8 cellular contexts compared by ENCODE assay signal in the genomic region with DNA sequence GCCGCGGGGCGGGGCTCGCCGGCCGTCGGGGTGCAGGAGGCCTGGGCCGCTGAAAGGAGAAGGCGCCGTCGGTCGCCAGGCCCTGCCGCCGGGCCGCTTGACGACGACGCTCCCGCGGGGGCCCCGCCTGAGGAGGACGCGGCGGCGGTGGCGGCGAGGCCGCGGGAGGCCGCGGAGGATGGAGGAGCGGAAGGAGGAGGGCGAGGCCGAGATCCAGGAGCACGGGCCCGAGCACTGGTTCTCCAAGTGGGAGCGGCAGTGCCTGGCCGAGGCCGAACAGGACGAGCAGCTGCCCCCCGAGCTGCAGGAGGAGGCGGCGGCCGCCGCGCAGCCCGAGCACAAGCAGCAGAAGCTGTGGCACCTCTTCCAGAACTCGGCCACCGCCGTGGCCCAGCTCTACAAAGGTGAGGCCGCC. TPM values are rescaled to one million over a fixed set of nuclear protein-coding genes. Genes with fewer than 3 reads are reported as not detected.
DNase-seq lines count a peak whose midpoint lies in the region; ATAC-seq and TF ChIP-seq lines count a peak whose summit lies in the region.

No MANE protein-coding gene starts in this region.

- TF ChIP-seq EP300 in suprapubic skin (IDR thresholded peaks at IDR 0.05): no peak

- H3K9me3 ChIP-seq in WERI-Rb-1 (ENCODE audit: severe bottlenecking): no peaks in the 10 kb centered on the region
- no peaks in the 10 kb centered on the region for H3K9me3 ChIP-seq in mononuclear cell (ENCODE audit: low read depth, low read length)
- H3K9me3 ChIP-seq in suprapubic skin: no peaks in the 10 kb centered on the region

- ATAC-seq in GM19035 (IDR thresholded peaks at IDR 0.05; ENCODE audit: unreplicated experiment) (peak; percentile 27), HG03342 (IDR thresholded peaks at IDR 0.05; ENCODE audit: unreplicated experiment) (peak; percentile 9)

- H3K4me3 ChIP-seq in WERI-Rb-1 (ENCODE audit: low read depth, low read length) (peak overlapping the region; percentile 54), dorsolateral prefrontal cortex (peak overlapping the region; percentile 65 to 98 (median 89)), mononuclear cell (ENCODE audit: low read length) (peak overlapping the region; percentile 87), suprapubic skin (peak overlapping the region; percentile 75)

- intact Hi-C loops in dorsolateral prefrontal cortex (cut with DNase I): loop anchor here (2.0 to 5.0 kb wide), 6 partner anchors 35 to 295 kb away; partner anchors contain the start of genes USP7 (in 2 of the 2), CARHSP1 (in 1 of the 2), PMM2 (in 1 of the 2) and TMEM186 (in 1 of the 2)

- peaks cover 45% of the 10 kb centered on the region for H3K36me3 ChIP-seq in WERI-Rb-1
- H3K36me3 ChIP-seq in suprapubic skin: no peaks in the 10 kb centered on the region

- H3K27me3 ChIP-seq in WERI-Rb-1 (ENCODE audit: insufficient read depth, low read depth, severe bottlenecking) (no peaks in the 10 kb centered on the region), dorsolateral prefrontal cortex (no peaks in the 10 kb centered on the region), mononuclear cell (ENCODE audit: insufficient read depth, low read length) (no peaks in the 10 kb centered on the region), suprapubic skin (no peaks in the 10 kb centered on the region)

- peaks cover 48% of the 10 kb centered on the region for H3K4me1 ChIP-seq in mononuclear cell (ENCODE audit: insufficient read depth, low read length)
- peaks cover 50% of the 10 kb centered on the region for H3K4me1 ChIP-seq in suprapubic skin

- DNase-seq in AG20443 (ENCODE audit: low spot score) (peak; percentile 44), WERI-Rb-1 (peak; percentile 27), dorsolateral prefrontal cortex (peak in 8 of 10 donors; percentile 14 to 59 (median 42)), suprapubic skin (ENCODE audit: low spot score in 2 of 2) (peak in 1 of 2 donors; percentile 76), SHP77 (lab: John Stamatoyannopoulos, UW) (no peak)

- whole genome bisulfite sequencing in suprapubic skin: 0% methylated on average over 4 of the region's 51 CpGs

- no peak for TF ChIP-seq POLR2A in suprapubic skin (IDR thresholded peaks at IDR 0.05)

- TF ChIP-seq CTCF in WERI-Rb-1 (IDR thresholded peaks at IDR 0.05; ENCODE audit: low read depth, low read length): no peak
- TF ChIP-seq CTCF in dorsolateral prefrontal cortex (IDR thresholded peaks at IDR 0.05 in 54 of 56, conservative IDR thresholded peaks at IDR 0.05 in 2 of 56; ENCODE audit: low read depth in 1 of 56, partially characterized antibody in 56 of 56): no peak
- no peak for TF ChIP-seq CTCF in suprapubic skin (IDR thresholded peaks at IDR 0.05)

- H3K27ac ChIP-seq in WERI-Rb-1 (peak overlapping the region; percentile 96), dorsolateral prefrontal cortex (peak overlapping the region; percentile 81 to 100 (median 96)), suprapubic skin (peak overlapping the region; percentile 95)

RNA-seq across cellular contexts. Expression of gene HAPSTR1, which starts 0.4 kb away (rescaled TPM):
- total RNA-seq in dorsolateral prefrontal cortex (100 to 1,000 TPM in 16 of 120 experiments, 10 to 100 TPM in 104; 60.1 to 117 (median 88.9) TPM), mononuclear cell (143 TPM), suprapubic skin (10 to 100 TPM; 40.4 to 52.7 (median 47.4) TPM)

Comparison
In these comparisons a context has a peak if more than half of its experiments do, and no peak if none do; other contexts are left out.
1. DNase-seq: peak in AG20443 (single experiment), WERI-Rb-1 (single experiment) and dorsolateral prefrontal cortex (8 of 10); none in SHP77 (0 of 2).
2. Peak in every context shown above with its lines, with median percentiles within 50 percentile points of each other: H3K27ac ChIP-seq and H3K4me3 ChIP-seq.